17 cellular contexts compared by ENCODE assay signal in the genomic region with DNA sequence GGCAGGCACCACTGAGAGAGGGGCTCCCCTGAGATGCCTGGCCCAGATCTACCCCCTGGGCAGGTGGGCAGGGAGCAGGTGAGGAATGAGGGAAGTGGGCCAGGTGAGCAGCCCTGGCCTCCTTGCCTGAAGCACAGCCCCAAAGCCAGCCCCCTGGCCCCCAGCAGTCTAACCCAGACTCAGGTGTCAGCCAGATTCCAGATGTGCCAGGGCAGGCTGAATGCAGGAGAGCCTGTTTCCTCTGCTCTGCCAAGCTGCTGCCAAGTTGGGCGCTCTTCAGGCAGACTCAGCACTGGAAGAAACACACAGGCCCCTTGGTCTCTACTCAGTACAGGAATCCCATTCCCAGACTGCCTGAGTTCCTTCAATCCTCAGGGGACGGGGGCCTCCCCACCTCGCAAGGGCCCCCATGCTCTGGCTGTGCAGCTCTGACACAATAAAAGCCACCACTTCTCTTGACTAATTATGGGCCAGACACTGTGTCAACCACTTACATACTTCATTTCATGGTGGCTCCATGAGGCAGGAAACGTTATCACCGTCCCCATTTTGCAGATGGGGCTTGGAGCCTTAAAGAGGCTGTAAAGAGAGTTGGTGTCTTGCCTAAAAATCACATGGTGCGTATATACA. TPM values are rescaled to one million over a fixed set of nuclear protein-coding genes. Genes with fewer than 3 reads are reported as not detected.
"Had no signal": no experiment of that assay in that cellular context is flagged by ENCODE, and none has a peak within 500 bp of the region (broad histone marks: within the 10 kb centered on the region; RNA-seq: fewer than 3 reads in every experiment).

No MANE protein-coding gene starts in this region.

- H3K9me3 Mint-ChIP-seq: activated CD4-positive, alpha-beta T cell treated with anti-CD3 and anti-CD28 coated beads, Interleukin-2, amount 10 ng/mL, durations not matched to agents 7 days and 5 days; activated naive CD8-positive, alpha-beta T cell treated with anti-CD3 and anti-CD28 coated beads, Interleukin-2, amount 10 ng/mL, durations not matched to agents 7 days and 5 days; activated T-cell treated with anti-CD3 and anti-CD28 coated beads, Interleukin-2, amount 50 U/mL, for 24 hours; activated T-helper 2 cell treated with anti-CD3 and anti-CD28 coated beads, Interferon-gamma antibody, Interleukin-2, Interleukin-4, amounts not matched to agents 10 μg/mL and 5 μg/mL and 100 μg/mL, durations not matched to agents 14 hours and 24 hours and 36 hours; effector memory CD8-positive, alpha-beta T cell; mesothelial cell of epicardium; natural killer cell treated with Interleukin-12 subunit alpha and Interleukin-12 subunit beta and Interleukin-15 and Interleukin-18, amount 100 ng/mL, for 72 hours had no signal

- H3K36me3 ChIP-seq: cardiac muscle cell, sigmoid colon, spleen had no signal

- H3K4me3 ChIP-seq: cardiac muscle cell, hepatocyte, lung, sigmoid colon, spleen had no signal

- H3K27me3 ChIP-seq: cardiac muscle cell, foreskin keratinocyte, hepatocyte, sigmoid colon had no signal

- H3K36me3 Mint-ChIP-seq: activated naive CD8-positive, alpha-beta T cell treated with anti-CD3 and anti-CD28 coated beads, Interleukin-2, amount 10 ng/mL, durations not matched to agents 7 days and 5 days; natural killer cell treated with Interleukin-12 subunit alpha and Interleukin-12 subunit beta and Interleukin-15 and Interleukin-18, amount 100 ng/mL, for 72 hours had no signal

- H3K4me3 Mint-ChIP-seq: activated CD4-positive, alpha-beta T cell treated with anti-CD3 and anti-CD28 coated beads, Interleukin-2, amount 10 ng/mL, durations not matched to agents 7 days and 5 days; activated CD8-positive, alpha-beta T cell treated with anti-CD3 and anti-CD28 coated beads, Interleukin-2, amount 10 ng/mL, durations not matched to agents 7 days and 5 days; activated naive CD8-positive, alpha-beta T cell treated with anti-CD3 and anti-CD28 coated beads, Interleukin-2, amount 10 ng/mL, durations not matched to agents 7 days and 5 days; activated T-cell treated with anti-CD3 and anti-CD28 coated beads, Interleukin-2, amount 50 U/mL, for 24 hours; effector memory CD8-positive, alpha-beta T cell; mesothelial cell of epicardium; natural killer cell treated with Interleukin-12 subunit alpha and Interleukin-12 subunit beta and Interleukin-15 and Interleukin-18, amount 100 ng/mL, for 72 hours; stimulated activated naive B cell treated with anti-CD40 and anti-IgM and Interleukin-4, amounts not matched to agents 10 μg/mL and 1 μg/mL and 100 μg/mL, for 72 hours had no signal

- H3K27ac Mint-ChIP-seq: activated CD4-positive, alpha-beta T cell treated with anti-CD3 and anti-CD28 coated beads, Interleukin-2, amount 10 ng/mL, durations not matched to agents 7 days and 5 days; activated CD8-positive, alpha-beta T cell treated with anti-CD3 and anti-CD28 coated beads, Interleukin-2, amount 10 ng/mL, durations not matched to agents 7 days and 5 days; activated naive CD8-positive, alpha-beta T cell treated with anti-CD3 and anti-CD28 coated beads, Interleukin-2, amount 10 ng/mL, durations not matched to agents 7 days and 5 days; activated T-cell treated with anti-CD3 and anti-CD28 coated beads, Interleukin-2, amount 50 U/mL, for 24 hours; activated T-helper 2 cell treated with anti-CD3 and anti-CD28 coated beads, Interferon-gamma antibody, Interleukin-2, Interleukin-4, amounts not matched to agents 10 μg/mL and 5 μg/mL and 100 μg/mL, durations not matched to agents 14 hours and 24 hours and 36 hours; effector memory CD8-positive, alpha-beta T cell; mesothelial cell of epicardium; natural killer cell treated with Interleukin-12 subunit alpha and Interleukin-12 subunit beta and Interleukin-15 and Interleukin-18, amount 100 ng/mL, for 72 hours; stimulated activated naive B cell treated with anti-CD40 and anti-IgM and Interleukin-4, amounts not matched to agents 10 μg/mL and 1 μg/mL and 100 μg/mL, for 72 hours had no signal

- H3K9me3 ChIP-seq: sigmoid colon, spleen had no signal

- H3K27ac ChIP-seq: cardiac muscle cell, foreskin keratinocyte, hepatocyte, sigmoid colon, spleen had no signal

- DNase-seq: activated CD4-positive, alpha-beta T cell treated with anti-CD3 and anti-CD28 coated beads, Interleukin-2, amount 10 ng/mL, durations not matched to agents 7 days and 5 days; activated CD8-positive, alpha-beta T cell treated with anti-CD3 and anti-CD28 coated beads, Interleukin-2, amount 10 ng/mL, durations not matched to agents 7 days and 5 days; activated naive CD4-positive, alpha-beta T cell treated with Interleukin-2 at 50 U/mL for 16 hours; activated naive CD8-positive, alpha-beta T cell treated with anti-CD3 and anti-CD28 coated beads, Interleukin-2, amount 10 ng/mL, durations not matched to agents 7 days and 5 days; activated T-cell treated with anti-CD3 and anti-CD28 coated beads, Interleukin-2, amount 50 U/mL, for 24 hours; effector memory CD8-positive, alpha-beta T cell; foreskin keratinocyte; sigmoid colon; spleen; stimulated activated CD4-positive, alpha-beta T cell treated with anti-CD3 and anti-CD28 coated beads, Interleukin-4, amount 100 ng/mL, for 4 hours; stimulated activated naive B cell treated with anti-CD40 and anti-IgM and Interleukin-4, amounts not matched to agents 10 μg/mL and 1 μg/mL and 100 μg/mL, for 72 hours had no signal

- ATAC-seq: activated CD8-positive, alpha-beta T cell treated with anti-CD3 and anti-CD28 coated beads, Interleukin-2, amount 10 ng/mL, durations not matched to agents 7 days and 5 days; effector memory CD8-positive, alpha-beta T cell; foreskin keratinocyte; natural killer cell treated with Interleukin-12 subunit alpha and Interleukin-12 subunit beta and Interleukin-15 and Interleukin-18, amount 100 ng/mL, for 72 hours; stimulated activated naive B cell treated with anti-CD40 and anti-IgM and Interleukin-4, amounts not matched to agents 10 μg/mL and 1 μg/mL and 100 μg/mL, for 72 hours had no signal

RNA-seq across cellular contexts. Expression of a gene that starts 36.2 kb away (rescaled TPM):
- total RNA-seq: activated CD4-positive, alpha-beta T cell treated with anti-CD3 and anti-CD28 coated beads, Interleukin-2, amount 10 ng/mL, durations not matched to agents 7 days and 5 days; activated CD8-positive, alpha-beta T cell treated with anti-CD3 and anti-CD28 coated beads, Interleukin-2, amount 10 ng/mL, durations not matched to agents 7 days and 5 days; activated naive CD8-positive, alpha-beta T cell treated with anti-CD3 and anti-CD28 coated beads, Interleukin-2, amount 10 ng/mL, durations not matched to agents 7 days and 5 days; activated T-helper 2 cell treated with anti-CD3 and anti-CD28 coated beads, Interferon-gamma antibody, Interleukin-2, Interleukin-4, amounts not matched to agents 10 μg/mL and 5 μg/mL and 100 μg/mL, durations not matched to agents 14 hours and 24 hours and 36 hours; natural killer cell treated with Interleukin-12 subunit alpha and Interleukin-12 subunit beta and Interleukin-15 and Interleukin-18, amount 100 ng/mL, for 72 hours had no signal
